8 cellular contexts compared by ENCODE assay signal in the genomic region with DNA sequence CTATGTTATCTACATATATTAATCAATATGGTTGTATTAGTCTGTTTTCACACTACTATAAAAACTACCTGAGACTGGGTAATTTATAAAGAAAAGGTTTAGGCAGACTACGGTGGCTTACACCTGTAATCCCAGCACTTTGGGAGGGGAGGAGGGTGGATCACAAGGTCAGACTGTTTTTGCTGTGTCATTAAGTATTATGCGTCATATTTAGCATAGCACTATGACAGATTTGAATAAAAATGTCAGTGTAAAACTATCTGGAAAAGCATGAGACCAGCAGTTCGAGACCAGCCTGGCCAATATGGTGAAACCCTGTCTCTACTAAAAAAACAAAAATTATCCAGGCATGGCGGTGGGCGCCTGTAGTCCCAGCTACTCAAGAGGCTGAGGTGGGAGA.
"Had no signal": no experiment of that assay in that cellular context is flagged by ENCODE, and none has a peak within 500 bp of the region (broad histone marks: within the 10 kb centered on the region; RNA-seq: fewer than 3 reads in every experiment).

No MANE protein-coding gene starts in this region.

- H3K4me1 Mint-ChIP-seq: IgD-negative memory B cell had no signal

- H3K27me3 Mint-ChIP-seq: IgD-negative memory B cell had no signal

- FAIRE-seq: HepG2, HTR-8/SVneo had no signal

- H3K9ac ChIP-seq: KMS-11 had no signal

- H3K27ac ChIP-seq: HL-60, KMS-11 had no signal

- DNase-seq: IMR-90, KBM-7, KG1 had no signal

- H3K27ac Mint-ChIP-seq: IgD-negative memory B cell had no signal

- H3K4me3 Mint-ChIP-seq: IgD-negative memory B cell had no signal

- H3K4me2 ChIP-seq: KMS-11 had no signal

- ATAC-seq: HepG2 had no signal
